ENCODE assay signal across 17 cellular contexts in genomic region chr17:14760719-14761425, GRCh38.
A peak's percentile ranks its signal among the peaks of the same experiment; 100 is the strongest.
DNase-seq lines count a peak whose midpoint lies in the region; ATAC-seq and TF ChIP-seq lines count a peak whose summit lies in the region.
"Had no signal": no experiment of that assay in that cellular context is flagged by ENCODE, and none has a peak within 500 bp of the region (broad histone marks: within the 10 kb centered on the region; RNA-seq: fewer than 3 reads in every experiment).

No MANE protein-coding gene starts in this region.

- no peak overlapping the region for H3K4me3 ChIP-seq in ACC112 (ENCODE audit: low read depth, low read length)
- no peak overlapping the region for H3K4me3 ChIP-seq in gastrocnemius medialis
- H3K4me3 ChIP-seq: tibial nerve had no signal

- DNase-seq in islet precursor cell = peak; percentile 94
- no peak for DNase-seq in ureter (ENCODE audit: low spot score)
- DNase-seq in central memory CD4-positive, alpha-beta T cell = no peak
- no peak for DNase-seq in sciatic nerve (ENCODE audit: low spot score)
- DNase-seq in gastrocnemius medialis = no peak
- DNase-seq: activated CD4-positive, alpha-beta T cell treated with anti-CD3 and anti-CD28 coated beads, Interleukin-2, amount 50 U/mL, for 1 hour; effector memory CD8-positive, alpha-beta T cell; foreskin melanocyte; left cardiac atrium; NCI-H1092; NCI-H510A treated with DMSO at 0.1 percent for 48 hours; T-helper 17 cell had no signal

- H3K27me3 ChIP-seq in ACC112 (ENCODE audit: insufficient read depth, low read length) = no peaks in the 10 kb centered on the region
- no peaks in the 10 kb centered on the region for H3K27me3 ChIP-seq in gastrocnemius medialis
- H3K27me3 ChIP-seq: tibial nerve had no signal

- intact Hi-C loops in sciatic nerve (cut with DNase I) (no loop called here), gastrocnemius medialis (cut with DNase I; ENCODE audit: low total_unique reads) (no loop called here)

- in situ Hi-C loops in gastrocnemius medialis (cut with MboI; ENCODE audit: low sequenced_read_pairs in 4 of 4) = no loop called here

- H3K9me3 ChIP-seq in gastrocnemius medialis = no peaks in the 10 kb centered on the region
- H3K9me3 ChIP-seq: tibial nerve had no signal

- no peak for TF ChIP-seq CTCF in gastrocnemius medialis (IDR thresholded peaks at IDR 0.05 in 4 of 5, conservative IDR thresholded peaks at IDR 0.05 in 1 of 5)

- peak overlapping the region; percentile 56 for H2AFZ ChIP-seq in ACC112 (ENCODE audit: low read length, unreplicated experiment)

- H3K27ac ChIP-seq in ACC112 (ENCODE audit: low read depth, low read length) (no peak overlapping the region), gastrocnemius medialis (no peak overlapping the region)
- H3K27ac ChIP-seq: RWPE1, tibial nerve had no signal

- H3K36me3 ChIP-seq in ACC112 (ENCODE audit: insufficient read depth, low read length) = no peaks in the 10 kb centered on the region
- H3K36me3 ChIP-seq in gastrocnemius medialis = no peaks in the 10 kb centered on the region
- H3K36me3 ChIP-seq: tibial nerve had no signal

- H3K79me2 ChIP-seq in ACC112 (ENCODE audit: control insufficient read depth, insufficient read depth, low read length, unreplicated experiment) = no peaks in the 10 kb centered on the region

- no peak for TF ChIP-seq POLR2A in gastrocnemius medialis (IDR thresholded peaks at IDR 0.05)

- peak; percentile 73 for ATAC-seq in GM19438 (IDR thresholded peaks at IDR 0.05; ENCODE audit: low read depth, unreplicated experiment)
- peak; percentile 65 for ATAC-seq in HG02981 (IDR thresholded peaks at IDR 0.05; ENCODE audit: unreplicated experiment)
- ATAC-seq in sciatic nerve = no peak
- ATAC-seq in gastrocnemius medialis = no peak
- ATAC-seq: effector memory CD8-positive, alpha-beta T cell; left cardiac atrium; T-helper 17 cell had no signal

- no peaks in the 10 kb centered on the region for H3K4me1 ChIP-seq in ACC112 (ENCODE audit: control insufficient read depth, insufficient read depth, low read length, unreplicated experiment)
- H3K4me1 ChIP-seq in gastrocnemius medialis = no peaks in the 10 kb centered on the region
- H3K4me1 ChIP-seq: tibial nerve had no signal

Comparison
In these comparisons a context has a peak if more than half of its experiments do, and no peak if none do; other contexts are left out.
1. ATAC-seq: peak in GM19438 (single experiment) and HG02981 (single experiment); none in sciatic nerve (single experiment) and gastrocnemius medialis (0 of 2).